In the genomic region with DNA sequence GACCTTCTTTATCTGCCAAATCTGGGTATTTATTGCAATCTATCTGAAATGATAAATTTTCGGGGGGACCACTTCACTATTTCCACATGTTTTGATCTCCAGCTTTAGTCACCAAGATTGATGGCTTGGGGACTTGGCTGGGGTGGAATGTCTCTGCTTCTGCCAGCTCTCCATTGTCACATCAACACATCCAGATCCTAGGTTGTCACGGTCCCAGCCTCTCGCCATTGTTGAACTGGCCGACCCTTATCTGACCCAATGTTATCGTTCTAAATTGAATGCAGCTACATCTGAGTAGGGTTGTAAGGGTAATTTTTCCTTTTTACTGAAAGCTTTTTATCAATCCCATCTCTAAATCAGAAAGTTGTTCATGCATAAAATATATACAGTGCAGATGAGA, we compare ENCODE assay signal across 22 cellular contexts.
"Had no signal": no experiment of that assay in that cellular context is flagged by ENCODE, and none has a peak within 500 bp of the region (broad histone marks: within the 10 kb centered on the region; RNA-seq: fewer than 3 reads in every experiment).

No MANE protein-coding gene starts in this region.

- H3K27me3 ChIP-seq: ascending aorta had no signal

- H3K4me3 ChIP-seq: ascending aorta, K562 had no signal

- H3K27ac ChIP-seq: ascending aorta, RWPE1 had no signal

- H3K4me1 ChIP-seq: ascending aorta had no signal

- DNase-seq: activated B cell treated with CpG ODN at 0.5 μM for 24 hours; activated CD4-positive, alpha-beta T cell treated with anti-CD3 and anti-CD28 coated beads for 1 hour; activated CD4-positive, alpha-beta T cell treated with anti-CD3 and anti-CD28 coated beads, Interleukin-2, amount 10 ng/mL, durations not matched to agents 24 days and 14 days; activated CD4-positive, alpha-beta T cell treated with anti-CD3 and anti-CD28 coated beads, Interleukin-2, amount 50 U/mL, for 48 hours; activated CD8-positive, alpha-beta memory T cell treated with anti-CD3 and anti-CD28 coated beads, Interleukin-2, amount 10 ng/mL, durations not matched to agents 7 days and 5 days; activated effector memory CD4-positive, alpha-beta T cell treated with Interleukin-2 at 50 U/mL for 16 hours; activated naive CD4-positive, alpha-beta T cell; activated T-cell treated with anti-CD3 and anti-CD28 coated beads, Interleukin-2, amount 50 U/mL, for 24 hours; caudate nucleus; Karpas-422; NCI-H2029; NCI-H510A treated with DMSO at 0.1 percent for 48 hours; NCI-H774; NK-92 treated with Interleukin-12 subunit alpha and Interleukin-12 subunit beta, amount 100 ng/mL, for 24 hours; OCI-M1; SHP77 treated with DMSO at 0.1 percent for 48 hours; T-cell; T-helper 2 cell; T1000 had no signal

- H3K36me3 ChIP-seq: ascending aorta had no signal

- H3K9me3 ChIP-seq: ascending aorta had no signal
